Comparison of ENCODE assay signal across 26 cellular contexts in genomic region chr4:21032246-21032645, GRCh38.
"Had no signal": no experiment of that assay in that cellular context is flagged by ENCODE, and none has a peak within 500 bp of the region (broad histone marks: within the 10 kb centered on the region; RNA-seq: fewer than 3 reads in every experiment).

No MANE protein-coding gene starts in this region.

- H3K27me3 ChIP-seq: ascending aorta, brain microvascular endothelial cell, SJSA1 had no signal

- H3K9me3 ChIP-seq: ascending aorta, SJSA1, SK-N-SH had no signal

- H3K4me2 ChIP-seq: KMS-11, SK-N-SH had no signal

- ATAC-seq: activated CD8-positive, alpha-beta T cell treated with anti-CD3 and anti-CD28 coated beads for 36 hours; activated T-cell treated with anti-CD3 and anti-CD28 coated beads, Interleukin-2, amount 50 U/mL, for 72 hours; activated T-helper 17 cell treated with anti-CD3 and anti-CD28 coated beads, Interleukin-2, amount 50 U/mL, for 72 hours; Panc1 had no signal

- H3K9ac ChIP-seq: KMS-11, SK-N-SH had no signal

- H3K4me3 ChIP-seq: ascending aorta, SJSA1 had no signal

- H3K36me3 ChIP-seq: ascending aorta, brain microvascular endothelial cell, SJSA1 had no signal

- H3K4me1 ChIP-seq: ascending aorta, SJSA1 had no signal

- DNase-seq: activated CD4-positive, alpha-beta T cell treated with anti-CD3 and anti-CD28 coated beads, Interleukin-2, amount 10 ng/mL, durations not matched to agents 24 days and 14 days; activated CD4-positive, alpha-beta T cell treated with anti-CD3 and anti-CD28 coated beads, Interleukin-2, amount 50 U/mL, for 4 hours; activated CD8-positive, alpha-beta T cell treated with anti-CD3 and anti-CD28 coated beads for 36 hours; activated effector memory CD4-positive, alpha-beta T cell treated with anti-CD3 and anti-CD28 coated beads, Interleukin-2, amount 50 U/mL, for 16 hours; activated naive CD4-positive, alpha-beta T cell; activated naive CD4-positive, alpha-beta T cell treated with anti-CD3 and anti-CD28 coated beads, Interleukin-2, amount 50 U/mL, for 16 hours; activated naive CD8-positive, alpha-beta T cell treated with anti-CD3 and anti-CD28 coated beads for 36 hours; activated T-cell treated with anti-CD3 and anti-CD28 coated beads, Interleukin-2, amount 50 U/mL, for 1 hour; activated T-cell treated with anti-CD3 and anti-CD28 coated beads, Interleukin-2, amount 50 U/mL, for 72 hours; amygdala; brain microvascular endothelial cell; central memory CD4-positive, alpha-beta T cell; NCI-H1105; NCI-H1417 treated with DMSO at 0.1 percent for 48 hours; NCI-H1694; NCI-H1930; NCI-H2081 treated with DMSO at 0.1 percent for 48 hours; NCI-H345; NCI-H524 treated with DMSO at 0.1 percent for 48 hours; SHP77 treated with DMSO at 0.1 percent for 48 hours; SK-N-SH had no signal

- H3K27ac ChIP-seq: ascending aorta, brain microvascular endothelial cell, KMS-11, SJSA1 had no signal
